Comparison of ENCODE assay signal across 25 cellular contexts in the genomic region with DNA sequence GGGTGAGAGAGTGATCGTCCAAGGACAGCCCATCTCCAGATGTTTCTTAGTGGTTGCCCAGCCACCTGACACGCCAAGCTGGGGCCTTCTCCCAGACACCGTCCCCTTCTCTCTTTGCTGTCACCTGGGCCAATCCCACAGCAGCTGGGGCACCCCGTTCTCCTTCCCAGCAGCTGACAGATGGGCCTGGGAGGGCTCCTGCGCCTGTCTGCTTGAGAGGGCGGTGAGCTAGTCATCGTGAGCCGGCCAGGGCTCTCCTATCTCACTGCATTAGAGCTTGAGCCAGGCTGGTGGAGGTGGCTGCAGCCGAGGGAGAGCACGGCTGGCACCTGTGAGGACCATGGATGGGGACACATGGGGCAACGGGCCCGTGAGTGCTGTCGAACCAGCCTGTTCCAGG. TPM values are rescaled to one million over a fixed set of nuclear protein-coding genes. Genes with fewer than 3 reads are reported as not detected.
A peak's percentile ranks its signal among the peaks of the same experiment; 100 is the strongest.
DNase-seq lines count a peak whose midpoint lies in the region; ATAC-seq and TF ChIP-seq lines count a peak whose summit lies in the region.
"Had no signal": no experiment of that assay in that cellular context is flagged by ENCODE, and none has a peak within 500 bp of the region (broad histone marks: within the 10 kb centered on the region; RNA-seq: fewer than 3 reads in every experiment).

No MANE protein-coding gene starts in this region.

- H3K9me3 Mint-ChIP-seq in nephron progenitor cell, result no peaks in the 10 kb centered on the region
- H3K9me3 Mint-ChIP-seq in activated T-helper 1 cell treated with anti-CD3 and anti-CD28 coated beads, Interleukin-12 subunit alpha, Interleukin-12 subunit beta, Interleukin-2, Interleukin-4 antibody, amounts not matched to agents 30 ng/mL and 10 ng/mL and 1 ng/mL, durations not matched to agents 14 hours and 24 hours and 36 hours, result no peaks in the 10 kb centered on the region
- H3K9me3 Mint-ChIP-seq: activated CD4-positive, alpha-beta memory T cell treated with anti-CD3 and anti-CD28 coated beads, Interleukin-2, amount 10 ng/mL, durations not matched to agents 7 days and 5 days; activated naive CD4-positive, alpha-beta T cell treated with anti-CD3 and anti-CD28 coated beads, Interleukin-2, amount 10 ng/mL, durations not matched to agents 7 days and 5 days; T-cell had no signal

- TF ChIP-seq CTCF in WERI-Rb-1 (IDR thresholded peaks at IDR 0.05; ENCODE audit: low read depth, low read length), result no peak
- TF ChIP-seq CTCF in nephron progenitor cell (IDR thresholded peaks at IDR 0.05), result no peak

- H3K9me3 ChIP-seq in WERI-Rb-1 (ENCODE audit: severe bottlenecking), result no peaks in the 10 kb centered on the region
- H3K9me3 ChIP-seq: esophagus squamous epithelium, psoas muscle had no signal

- no peak for ATAC-seq in activated CD4-positive, CD25-positive, alpha-beta regulatory T cell treated with anti-CD3 and anti-CD28 coated beads, Interleukin-2, amount 50 U/mL, for 24 hours
- ATAC-seq: T-cell had no signal

- no peak overlapping the region for H3K27ac ChIP-seq in WERI-Rb-1
- H3K27ac ChIP-seq: esophagus squamous epithelium, psoas muscle, skin epidermis had no signal

- H3K36me3 ChIP-seq in WERI-Rb-1, result peaks cover 13% of the 10 kb centered on the region

- peak overlapping the region; percentile 59 for H3K27ac Mint-ChIP-seq in nephron progenitor cell
- H3K27ac Mint-ChIP-seq in activated T-helper 1 cell treated with anti-CD3 and anti-CD28 coated beads, Interleukin-12 subunit alpha, Interleukin-12 subunit beta, Interleukin-2, Interleukin-4 antibody, amounts not matched to agents 30 ng/mL and 10 ng/mL and 1 ng/mL, durations not matched to agents 14 hours and 24 hours and 36 hours, result no peak overlapping the region
- H3K27ac Mint-ChIP-seq: activated CD4-positive, alpha-beta memory T cell treated with anti-CD3 and anti-CD28 coated beads, Interleukin-2, amount 10 ng/mL, durations not matched to agents 7 days and 5 days; activated naive CD4-positive, alpha-beta T cell treated with anti-CD3 and anti-CD28 coated beads, Interleukin-2, amount 10 ng/mL, durations not matched to agents 7 days and 5 days; B cell; T-cell had no signal

- peaks cover 20% of the 10 kb centered on the region for H3K36me3 Mint-ChIP-seq in nephron progenitor cell (ENCODE audit: low read depth)
- H3K36me3 Mint-ChIP-seq in activated T-helper 1 cell treated with anti-CD3 and anti-CD28 coated beads, Interleukin-12 subunit alpha, Interleukin-12 subunit beta, Interleukin-2, Interleukin-4 antibody, amounts not matched to agents 30 ng/mL and 10 ng/mL and 1 ng/mL, durations not matched to agents 14 hours and 24 hours and 36 hours (ENCODE audit: low read depth), result peaks cover 2% of the 10 kb centered on the region
- H3K36me3 Mint-ChIP-seq: activated naive CD4-positive, alpha-beta T cell treated with anti-CD3 and anti-CD28 coated beads, Interleukin-2, amount 10 ng/mL, durations not matched to agents 7 days and 5 days had no signal

- intact Hi-C loops in activated T-helper 1 cell treated with anti-CD3 and anti-CD28 coated beads, Interleukin-12 subunit alpha, Interleukin-12 subunit beta, Interleukin-2, Interleukin-4 antibody, amounts not matched to agents 30 ng/mL and 10 ng/mL and 1 ng/mL, durations not matched to agents 14 hours and 24 hours and 36 hours (cut with micrococcal nuclease), result no loop called here

- no peaks in the 10 kb centered on the region for H3K27me3 Mint-ChIP-seq in nephron progenitor cell (ENCODE audit: low read depth, poor library complexity)
- H3K27me3 Mint-ChIP-seq in activated T-helper 1 cell treated with anti-CD3 and anti-CD28 coated beads, Interleukin-12 subunit alpha, Interleukin-12 subunit beta, Interleukin-2, Interleukin-4 antibody, amounts not matched to agents 30 ng/mL and 10 ng/mL and 1 ng/mL, durations not matched to agents 14 hours and 24 hours and 36 hours (ENCODE audit: insufficient read depth), result no peaks in the 10 kb centered on the region
- H3K27me3 Mint-ChIP-seq: activated CD4-positive, alpha-beta memory T cell treated with anti-CD3 and anti-CD28 coated beads, Interleukin-2, amount 10 ng/mL, durations not matched to agents 7 days and 5 days; activated naive CD4-positive, alpha-beta T cell treated with anti-CD3 and anti-CD28 coated beads, Interleukin-2, amount 10 ng/mL, durations not matched to agents 7 days and 5 days; B cell; T-cell had no signal

- H3K4me3 Mint-ChIP-seq in nephron progenitor cell, result no peak overlapping the region
- no peak overlapping the region for H3K4me3 Mint-ChIP-seq in activated T-helper 1 cell treated with anti-CD3 and anti-CD28 coated beads, Interleukin-12 subunit alpha, Interleukin-12 subunit beta, Interleukin-2, Interleukin-4 antibody, amounts not matched to agents 30 ng/mL and 10 ng/mL and 1 ng/mL, durations not matched to agents 14 hours and 24 hours and 36 hours
- H3K4me3 Mint-ChIP-seq: activated CD4-positive, alpha-beta memory T cell treated with anti-CD3 and anti-CD28 coated beads, Interleukin-2, amount 10 ng/mL, durations not matched to agents 7 days and 5 days; activated naive CD4-positive, alpha-beta T cell treated with anti-CD3 and anti-CD28 coated beads, Interleukin-2, amount 10 ng/mL, durations not matched to agents 7 days and 5 days; B cell; T-cell had no signal

- peak; percentile 21 for DNase-seq in NCI-H82 (lab: John Stamatoyannopoulos, UW)
- DNase-seq in NCI-H82 treated with DMSO at 0.1 percent for 48 hours (lab: John Stamatoyannopoulos, UW; ENCODE audit: unreplicated experiment), result no peak
- DNase-seq in WERI-Rb-1, result peak; percentile 58
- DNase-seq in nephron progenitor cell, result no peak
- peak; percentile 28 for DNase-seq in superior temporal gyrus (ENCODE audit: extremely low spot score)
- no peak for DNase-seq in HuH-7 (ENCODE audit: low spot score)
- no peak for DNase-seq in activated T-helper 1 cell treated with anti-CD3 and anti-CD28 coated beads, Interleukin-12 subunit alpha, Interleukin-12 subunit beta, Interleukin-2, Interleukin-4 antibody, amounts not matched to agents 30 ng/mL and 10 ng/mL and 1 ng/mL, durations not matched to agents 14 hours and 24 hours and 36 hours (ENCODE audit: low spot score)
- DNase-seq: 8988T; activated CD4-positive, alpha-beta memory T cell treated with anti-CD3 and anti-CD28 coated beads, Interleukin-2, amount 10 ng/mL, durations not matched to agents 7 days and 5 days; activated naive CD4-positive, alpha-beta T cell treated with anti-CD3 and anti-CD28 coated beads, Interleukin-2, amount 10 ng/mL, durations not matched to agents 7 days and 5 days; activated T-cell treated with anti-CD3 and anti-CD28 coated beads for 4 hours; aorta; cerebellar nuclear complex; effector CD8-positive, alpha-beta T cell; esophagus squamous epithelium; H7; psoas muscle; SHP77 treated with DMSO at 0.1 percent for 48 hours; stimulated activated CD4-positive, alpha-beta T cell treated with anti-CD3 and anti-CD28 coated beads, Interleukin-2, amount 100 ng/mL, for 24 hours; stimulated activated naive CD4-positive, alpha-beta T cell treated with Interleukin-2 at 50 U/mL for 16 hours; T-cell; trophoblast cell had no signal

- H3K27me3 ChIP-seq in WERI-Rb-1 (ENCODE audit: insufficient read depth, low read depth, severe bottlenecking), result no peaks in the 10 kb centered on the region
- H3K27me3 ChIP-seq: esophagus squamous epithelium had no signal

- H3K4me3 ChIP-seq in WERI-Rb-1 (ENCODE audit: low read depth, low read length), result no peak overlapping the region
- H3K4me3 ChIP-seq: esophagus squamous epithelium, psoas muscle, skin epidermis had no signal

- H3K4me1 Mint-ChIP-seq in nephron progenitor cell, result peaks cover 51% of the 10 kb centered on the region
- no peaks in the 10 kb centered on the region for H3K4me1 Mint-ChIP-seq in activated T-helper 1 cell treated with anti-CD3 and anti-CD28 coated beads, Interleukin-12 subunit alpha, Interleukin-12 subunit beta, Interleukin-2, Interleukin-4 antibody, amounts not matched to agents 30 ng/mL and 10 ng/mL and 1 ng/mL, durations not matched to agents 14 hours and 24 hours and 36 hours (ENCODE audit: low read depth)
- H3K4me1 Mint-ChIP-seq: activated CD4-positive, alpha-beta memory T cell treated with anti-CD3 and anti-CD28 coated beads, Interleukin-2, amount 10 ng/mL, durations not matched to agents 7 days and 5 days; activated naive CD4-positive, alpha-beta T cell treated with anti-CD3 and anti-CD28 coated beads, Interleukin-2, amount 10 ng/mL, durations not matched to agents 7 days and 5 days; B cell had no signal

RNA-seq across cellular contexts. Expression of a gene that starts 41.2 kb away (rescaled TPM):
- 41.4 and 47.5 TPM in 2 replicates for total RNA-seq in activated T-helper 1 cell treated with anti-CD3 and anti-CD28 coated beads, Interleukin-12 subunit alpha, Interleukin-12 subunit beta, Interleukin-2, Interleukin-4 antibody, amounts not matched to agents 30 ng/mL and 10 ng/mL and 1 ng/mL, durations not matched to agents 14 hours and 24 hours and 36 hours

Comparison
In these comparisons a context has a peak if more than half of its experiments do, and no peak if none do; other contexts are left out.
1. DNase-seq: peak in NCI-H82 (single experiment), WERI-Rb-1 (single experiment) and superior temporal gyrus (single experiment); none in NCI-H82 treated with DMSO at 0.1 percent for 48 hours (single experiment), nephron progenitor cell (single experiment), HuH-7 (single experiment) and activated T-helper 1 cell treated with anti-CD3 and anti-CD28 coated beads, Interleukin-12 subunit alpha, Interleukin-12 subunit beta, Interleukin-2, Interleukin-4 antibody, amounts not matched to agents 30 ng/mL and 10 ng/mL and 1 ng/mL, durations not matched to agents 14 hours and 24 hours and 36 hours (single experiment).